Comparison of ENCODE assay signal across 21 cellular contexts in the genomic region with DNA sequence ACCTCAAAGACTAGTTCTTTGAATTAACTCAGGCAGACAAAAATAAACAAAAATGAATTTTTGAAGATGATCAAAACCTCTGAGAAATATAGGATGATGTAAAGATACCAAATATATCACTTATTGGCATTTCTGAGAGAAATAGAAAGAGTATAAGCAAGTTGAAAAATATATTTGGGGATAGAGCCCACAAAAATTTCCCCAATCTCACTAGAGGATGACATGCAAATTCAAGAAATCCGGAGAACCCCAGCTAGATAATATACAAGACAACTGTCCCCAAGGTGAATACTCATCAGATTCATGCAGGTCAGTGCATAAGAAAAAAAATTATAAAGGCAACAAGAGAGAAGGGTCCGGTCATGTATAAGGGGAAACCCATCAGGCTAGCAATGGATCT.
"Had no signal": no experiment of that assay in that cellular context is flagged by ENCODE, and none has a peak within 500 bp of the region (broad histone marks: within the 10 kb centered on the region; RNA-seq: fewer than 3 reads in every experiment).

No MANE protein-coding gene starts in this region.

- H3K4me1 ChIP-seq: lower lobe of right lung, right lobe of liver, tibial nerve, upper lobe of right lung, uterus had no signal

- FAIRE-seq: frontal cortex, keratinocyte, small intestine had no signal

- H3K9me3 Mint-ChIP-seq: nephron progenitor cell had no signal

- H3K36me3 Mint-ChIP-seq: naive thymus-derived CD8-positive, alpha-beta T cell; stimulated activated naive B cell treated with anti-CD40 and anti-IgM and Interleukin-4, amounts not matched to agents 10 μg/mL and 1 μg/mL and 100 μg/mL, for 72 hours had no signal

- DNase-seq: cortex of kidney; head of caudate nucleus; left ventricle myocardium superior; lower lobe of right lung; naive thymus-derived CD8-positive, alpha-beta T cell; nephron progenitor cell; occipital lobe; ovary; right lobe of liver; small intestine; stimulated activated CD4-positive, alpha-beta T cell treated with anti-CD3 and anti-CD28 coated beads, Interleukin-15, amount 100 ng/mL, for 24 hours; stimulated activated CD4-positive, alpha-beta T cell treated with anti-CD3 and anti-CD28 coated beads, Interleukin-2, amount 100 ng/mL, for 48 hours; stimulated activated naive B cell treated with anti-CD40 and anti-IgM and Interleukin-4, amounts not matched to agents 10 μg/mL and 1 μg/mL and 100 μg/mL, for 72 hours; upper lobe of right lung; uterus had no signal

- H3K27ac ChIP-seq: lower lobe of right lung, ovary, right lobe of liver, thoracic aorta, tibial nerve, upper lobe of right lung, uterus had no signal

- H3K36me3 ChIP-seq: lower lobe of right lung, ovary, right lobe of liver, thoracic aorta, tibial nerve, upper lobe of right lung, uterus had no signal

- H3K9me3 ChIP-seq: lower lobe of right lung, ovary, right lobe of liver, thoracic aorta, upper lobe of right lung, uterus had no signal

- H3K4me1 Mint-ChIP-seq: naive thymus-derived CD8-positive, alpha-beta T cell; nephron progenitor cell; stimulated activated naive B cell treated with anti-CD40 and anti-IgM and Interleukin-4, amounts not matched to agents 10 μg/mL and 1 μg/mL and 100 μg/mL, for 72 hours had no signal

- H3K4me3 Mint-ChIP-seq: naive thymus-derived CD8-positive, alpha-beta T cell; nephron progenitor cell; stimulated activated naive B cell treated with anti-CD40 and anti-IgM and Interleukin-4, amounts not matched to agents 10 μg/mL and 1 μg/mL and 100 μg/mL, for 72 hours; stimulated activated naive CD8-positive, alpha-beta T cell treated with anti-CD3 and anti-CD28 coated beads, Interleukin-15, Interleukin-2, amounts not matched to agents 100 ng/mL and 50 ng/mL, for 24 hours had no signal

- H3K27ac Mint-ChIP-seq: naive thymus-derived CD8-positive, alpha-beta T cell; nephron progenitor cell; progenitor cell of endocrine pancreas; stimulated activated naive B cell treated with anti-CD40 and anti-IgM and Interleukin-4, amounts not matched to agents 10 μg/mL and 1 μg/mL and 100 μg/mL, for 72 hours; stimulated activated naive CD8-positive, alpha-beta T cell treated with anti-CD3 and anti-CD28 coated beads, Interleukin-15, Interleukin-2, amounts not matched to agents 100 ng/mL and 50 ng/mL, for 24 hours had no signal

- H3K27me3 Mint-ChIP-seq: naive thymus-derived CD8-positive, alpha-beta T cell; progenitor cell of endocrine pancreas; stimulated activated naive B cell treated with anti-CD40 and anti-IgM and Interleukin-4, amounts not matched to agents 10 μg/mL and 1 μg/mL and 100 μg/mL, for 72 hours; stimulated activated naive CD8-positive, alpha-beta T cell treated with anti-CD3 and anti-CD28 coated beads, Interleukin-15, Interleukin-2, amounts not matched to agents 100 ng/mL and 50 ng/mL, for 24 hours had no signal

- ATAC-seq: left ventricle myocardium superior; lower lobe of right lung; naive thymus-derived CD8-positive, alpha-beta T cell; right lobe of liver; stimulated activated naive B cell treated with anti-CD40 and anti-IgM and Interleukin-4, amounts not matched to agents 10 μg/mL and 1 μg/mL and 100 μg/mL, for 72 hours; upper lobe of right lung had no signal

- H3K4me3 ChIP-seq: lower lobe of right lung, ovary, right lobe of liver, thoracic aorta, tibial nerve, upper lobe of right lung, uterus had no signal

- H3K27me3 ChIP-seq: ovary, right lobe of liver, tibial nerve, upper lobe of right lung, uterus had no signal
